8 cellular contexts compared by ENCODE assay signal in genomic region chr12:95002754-95003153, GRCh38. TPM values are rescaled to one million over a fixed set of nuclear protein-coding genes. Genes with fewer than 3 reads are reported as not detected.
DNase-seq lines count a peak whose midpoint lies in the region; ATAC-seq and TF ChIP-seq lines count a peak whose summit lies in the region.

No MANE protein-coding gene starts in this region.

- peaks cover 55% of the 10 kb centered on the region for H3K4me1 Mint-ChIP-seq in activated naive CD4-positive, alpha-beta T cell treated with anti-CD3 and anti-CD28 coated beads for 36 hours (ENCODE audit: low read depth)
- peaks cover 35% of the 10 kb centered on the region for H3K4me1 Mint-ChIP-seq in activated naive CD8-positive, alpha-beta T cell treated with anti-CD3 and anti-CD28 coated beads, Interleukin-2, amount 10 ng/mL, durations not matched to agents 7 days and 5 days

- CTCF ChIA-PET in activated naive CD4-positive, alpha-beta T cell treated with anti-CD3 and anti-CD28 coated beads for 36 hours (lab: Charles Lee): interaction anchor here (0.6 to 1.4 kb wide), 2 partner anchors 532 to 637 kb away, joined by 3 to 4 read pairs; no protein-coding TSS in a partner anchor

- H3K27me3 ChIP-seq in right lobe of liver: no peaks in the 10 kb centered on the region
- no peaks in the 10 kb centered on the region for H3K27me3 ChIP-seq in tibial nerve

- H3K36me3 Mint-ChIP-seq in activated naive CD4-positive, alpha-beta T cell treated with anti-CD3 and anti-CD28 coated beads for 36 hours (ENCODE audit: low read depth): peaks cover 37% of the 10 kb centered on the region
- peaks cover 33% of the 10 kb centered on the region for H3K36me3 Mint-ChIP-seq in activated naive CD8-positive, alpha-beta T cell treated with anti-CD3 and anti-CD28 coated beads, Interleukin-2, amount 10 ng/mL, durations not matched to agents 7 days and 5 days

- peak overlapping the region; percentile 89 for H3K4me3 Mint-ChIP-seq in activated naive CD4-positive, alpha-beta T cell treated with anti-CD3 and anti-CD28 coated beads for 36 hours
- peak overlapping the region; percentile 92 for H3K4me3 Mint-ChIP-seq in activated naive CD8-positive, alpha-beta T cell treated with anti-CD3 and anti-CD28 coated beads, Interleukin-2, amount 10 ng/mL, durations not matched to agents 7 days and 5 days

- H3K4me1 ChIP-seq in right lobe of liver (peaks cover 0 to 18% (median 0%) of the 10 kb centered on the region in 4 donors), tibial nerve (peaks cover 0 to 36% (median 0%) of the 10 kb centered on the region in 4 donors)

- peaks cover 0 to 3% (median 0%) of the 10 kb centered on the region in 4 donors for H3K9me3 ChIP-seq in right lobe of liver
- H3K9me3 ChIP-seq in tibial nerve: peaks cover 0 to 16% (median under 1%) of the 10 kb centered on the region in 4 donors

- H3K27ac ChIP-seq in right lobe of liver (peak overlapping the region; percentile 58 to 73 (median 70)), tibial nerve (peak overlapping the region in 3 of 4 donors; percentile 81 to 84 (median 83))

- intact Hi-C loops in activated naive CD4-positive, alpha-beta T cell treated with anti-CD3 and anti-CD28 coated beads for 36 hours (cut with micrococcal nuclease): loop anchor here (1.0 to 10.0 kb wide), 12 partner anchors 14 to 1192 kb away; partner anchors contain the start of genes CEP83, ELK3, FGD6 and METAP2
- intact Hi-C loops in right lobe of liver (cut with DNase I): no loop called here

- TF ChIP-seq CTCF in right lobe of liver (IDR thresholded peaks at IDR 0.05) (no peak), tibial nerve (IDR thresholded peaks at IDR 0.05) (no peak)

- peak overlapping the region; percentile 84 to 96 (median 89) for H3K4me3 ChIP-seq in right lobe of liver
- H3K4me3 ChIP-seq in tibial nerve: peak overlapping the region; percentile 68 to 84 (median 76)

- no peaks in the 10 kb centered on the region for H3K27me3 Mint-ChIP-seq in activated naive CD4-positive, alpha-beta T cell treated with anti-CD3 and anti-CD28 coated beads for 36 hours (ENCODE audit: low read depth)
- no peaks in the 10 kb centered on the region for H3K27me3 Mint-ChIP-seq in activated naive CD8-positive, alpha-beta T cell treated with anti-CD3 and anti-CD28 coated beads, Interleukin-2, amount 10 ng/mL, durations not matched to agents 7 days and 5 days

- TF ChIP-seq POLR2A in right lobe of liver (IDR thresholded peaks at IDR 0.05) (no peak), tibial nerve (IDR thresholded peaks at IDR 0.05) (no peak)

- ATAC-seq in activated naive CD8-positive, alpha-beta T cell treated with anti-CD3 and anti-CD28 coated beads, Interleukin-2, amount 10 ng/mL, durations not matched to agents 7 days and 5 days (ENCODE audit: low read depth): no peak
- ATAC-seq in right lobe of liver (no peak), HG03045 (IDR thresholded peaks at IDR 0.05; ENCODE audit: unreplicated experiment) (no peak)

- POLR2A ChIA-PET in activated naive CD8-positive, alpha-beta T cell treated with anti-CD3 and anti-CD28 coated beads, Interleukin-2, amount 10 ng/mL, durations not matched to agents 7 days and 5 days (lab: Charles Lee): interaction anchor here (0.8 to 1.8 kb wide), 5 partner anchors 9 to 70 kb away, joined by 4 to 18 read pairs (median 7); partner anchors contain the start of gene NR2C1

- H3K36me3 ChIP-seq in right lobe of liver: peaks cover 0 to 7% (median 0%) of the 10 kb centered on the region in 4 donors
- peaks cover 0 to 24% (median 0%) of the 10 kb centered on the region in 3 donors for H3K36me3 ChIP-seq in tibial nerve

- 12% methylated on average over 3 of the region's 3 CpGs for WGBS in right lobe of liver (ENCODE audit: insufficient coverage, low coverage, low lambda C conversion rate, missing lambda C conversion rate)
- 16 to 22% methylated on average over 3 of the region's 3 CpGs for WGBS in tibial nerve, 2 donors

- peak overlapping the region; percentile 86 for H3K27ac Mint-ChIP-seq in activated naive CD4-positive, alpha-beta T cell treated with anti-CD3 and anti-CD28 coated beads for 36 hours
- H3K27ac Mint-ChIP-seq in activated naive CD8-positive, alpha-beta T cell treated with anti-CD3 and anti-CD28 coated beads, Interleukin-2, amount 10 ng/mL, durations not matched to agents 7 days and 5 days: peak overlapping the region; percentile 88

- H3K9me3 Mint-ChIP-seq in activated naive CD4-positive, alpha-beta T cell treated with anti-CD3 and anti-CD28 coated beads for 36 hours: peaks cover 11% of the 10 kb centered on the region
- H3K9me3 Mint-ChIP-seq in activated naive CD8-positive, alpha-beta T cell treated with anti-CD3 and anti-CD28 coated beads, Interleukin-2, amount 10 ng/mL, durations not matched to agents 7 days and 5 days: peaks cover 13% of the 10 kb centered on the region

- no peak for DNase-seq in activated naive CD4-positive, alpha-beta T cell treated with anti-CD3 and anti-CD28 coated beads for 36 hours
- DNase-seq in activated naive CD4-positive, alpha-beta T cell treated with anti-CD3 and anti-CD28 coated beads, Interleukin-2, amount 50 U/mL, for 16 hours: no peak
- DNase-seq in activated naive CD8-positive, alpha-beta T cell treated with anti-CD3 and anti-CD28 coated beads, Interleukin-2, amount 10 ng/mL, durations not matched to agents 7 days and 5 days: no peak
- no peak for DNase-seq in right lobe of liver
- no peak for DNase-seq in tibial nerve (ENCODE audit: low spot score in 2 of 2)
- DNase-seq in globus pallidus (ENCODE audit: low spot score): no peak
- no peak for DNase-seq in AG08396 (ENCODE audit: low spot score)

- no peak for TF ChIP-seq EP300 in tibial nerve (IDR thresholded peaks at IDR 0.05)

RNA-seq across cellular contexts. Expression of gene NDUFA12, which starts 0.7 kb away (rescaled TPM):
- 100 to 1,000 TPM; 147 to 160 TPM for total RNA-seq in activated naive CD4-positive, alpha-beta T cell treated with anti-CD3 and anti-CD28 coated beads for 36 hours
- 100 to 1,000 TPM; 105 to 114 TPM for total RNA-seq in activated naive CD8-positive, alpha-beta T cell treated with anti-CD3 and anti-CD28 coated beads, Interleukin-2, amount 10 ng/mL, durations not matched to agents 7 days and 5 days
- total RNA-seq in right lobe of liver (10 to 100 TPM; 39.9 to 96.0 (median 51.3) TPM), tibial nerve (10 to 100 TPM; 59.6 to 82.3 (median 68.8) TPM)
